8 cellular contexts compared by ENCODE assay signal in the genomic region with DNA sequence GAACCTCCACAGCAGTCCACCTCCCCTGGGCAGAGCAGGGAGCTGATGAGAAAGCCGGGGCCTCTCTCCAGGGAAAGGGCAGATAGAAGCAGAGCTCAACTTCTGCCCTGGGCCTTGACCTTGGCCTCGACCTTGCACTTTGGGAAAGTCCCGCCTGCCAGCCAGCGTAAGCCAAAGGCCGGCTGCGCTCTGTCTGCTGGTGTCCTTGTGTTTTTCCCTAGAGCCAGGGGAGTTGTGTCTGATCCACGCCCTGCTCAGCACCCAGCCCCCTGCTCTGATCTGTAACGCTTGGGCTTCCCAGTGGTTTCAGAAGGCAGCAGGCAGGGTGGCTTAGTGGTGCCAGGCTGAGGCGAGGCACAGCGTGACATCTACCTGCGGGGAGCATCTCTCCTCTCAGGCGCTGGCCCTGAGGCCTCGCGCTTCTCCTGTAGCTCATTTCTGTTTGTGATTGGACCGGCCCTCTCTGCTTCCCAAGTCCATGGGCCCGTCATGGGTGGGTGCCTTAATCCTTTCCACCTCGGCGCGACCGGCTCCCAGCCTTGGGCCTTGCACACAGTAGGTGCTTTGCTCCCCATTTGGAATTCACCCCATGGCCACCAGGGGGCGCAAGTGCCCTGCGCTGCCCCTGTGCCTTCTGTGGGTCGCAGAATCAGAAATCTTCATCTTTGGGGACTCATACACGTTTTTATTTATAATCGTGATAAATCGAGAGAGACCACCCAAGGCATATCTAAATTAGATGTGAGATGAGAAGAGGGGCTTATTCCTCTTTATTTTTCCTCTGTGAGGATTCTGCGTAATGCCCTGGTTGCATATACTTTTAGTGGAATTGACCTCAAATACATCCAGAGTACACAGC. TPM values are rescaled to one million over a fixed set of nuclear protein-coding genes. Genes with fewer than 3 reads are reported as not detected.
DNase-seq lines count a peak whose midpoint lies in the region; ATAC-seq and TF ChIP-seq lines count a peak whose summit lies in the region.

No MANE protein-coding gene starts in this region.

- peak; percentile 51 for ATAC-seq in stimulated activated naive CD8-positive, alpha-beta T cell treated with anti-CD3 and anti-CD28 coated beads, Interleukin-15, amount 100 ng/mL, for 72 hours

- no peak overlapping the region for H2BK15ac ChIP-seq in mesenchymal stem cell (ENCODE audit: low read depth, poor library complexity, severe bottlenecking)

- no peak overlapping the region for H2BK120ac ChIP-seq in mesenchymal stem cell (ENCODE audit: low read depth, low read length)

- peaks cover 4% of the 10 kb centered on the region for H3K4me1 ChIP-seq in mesenchymal stem cell (ENCODE audit: control insufficient read depth, insufficient read depth, low read depth, low read length)

- peaks cover 6% of the 10 kb centered on the region for H3K4me1 Mint-ChIP-seq in stimulated activated naive CD8-positive, alpha-beta T cell treated with anti-CD3 and anti-CD28 coated beads, Interleukin-15, amount 100 ng/mL, for 72 hours

- H4K91ac ChIP-seq in mesenchymal stem cell (ENCODE audit: low read length) = no peak overlapping the region

- H3K18ac ChIP-seq in mesenchymal stem cell (ENCODE audit: low read depth in 1 of 2, low read length in 2 of 2) = no peak overlapping the region

- no peak overlapping the region for H2BK12ac ChIP-seq in mesenchymal stem cell (ENCODE audit: low read length in 2 of 2)

- H3K27ac ChIP-seq in mesenchymal stem cell (ENCODE audit: low read length, poor library complexity, severe bottlenecking) = no peak overlapping the region

- H3K4me2 ChIP-seq in mesenchymal stem cell (ENCODE audit: low read length, poor library complexity, severe bottlenecking) = no peak overlapping the region

- H4K8ac ChIP-seq in mesenchymal stem cell (ENCODE audit: low read length) = no peak overlapping the region

- in situ Hi-C loops in GM13976 (cut with MboI; ENCODE audit: low sequenced_read_pairs, unreplicated experiment) = no loop called here

- no peak overlapping the region for H3K9ac ChIP-seq in mesenchymal stem cell (ENCODE audit: low read length)

- TF ChIP-seq CTCF in GM13976 (IDR thresholded peaks at IDR 0.05; ENCODE audit: borderline replicate concordance, control extremely low read depth, extremely low read depth, insufficient read depth, missing control alignments) = peak; percentile 77

- H3K4me3 ChIP-seq in mesenchymal stem cell (ENCODE audit: insufficient read depth in 1 of 2, low read depth in 1 of 2, low read length in 2 of 2) = no peak overlapping the region

- H3K27me3 ChIP-seq in mesenchymal stem cell (ENCODE audit: control insufficient read depth in 1 of 2, insufficient read depth in 1 of 2, low read length in 2 of 2) = peaks cover 16 to 45% of the 10 kb centered on the region in 2 experiments

- H3K27me3 Mint-ChIP-seq in stimulated activated naive CD8-positive, alpha-beta T cell treated with anti-CD3 and anti-CD28 coated beads, Interleukin-15, amount 100 ng/mL, for 72 hours = peaks cover 16% of the 10 kb centered on the region

- H3K9me3 Mint-ChIP-seq in stimulated activated naive CD8-positive, alpha-beta T cell treated with anti-CD3 and anti-CD28 coated beads, Interleukin-15, amount 100 ng/mL, for 72 hours = peaks cover 0 to 7% of the 10 kb centered on the region in 2 donors

- 70% methylated on average over 22 of the region's 27 CpGs for WGBS in mesenchymal stem cell

- H3K36me3 ChIP-seq in mesenchymal stem cell (ENCODE audit: control insufficient read depth in 1 of 2, insufficient read depth in 2 of 2, low read depth in 1 of 2, low read length in 2 of 2) = no peaks in the 10 kb centered on the region

- H3K4ac ChIP-seq in mesenchymal stem cell (ENCODE audit: low read depth in 1 of 2, low read length in 2 of 2) = no peak overlapping the region

- H2AK5ac ChIP-seq in mesenchymal stem cell (ENCODE audit: low read length, severe bottlenecking) = no peak overlapping the region

- peak; percentile 73 for DNase-seq in GM13976 (ENCODE audit: low spot score)
- DNase-seq in T follicular helper cell (ENCODE audit: low read depth) = peak; percentile 38
- DNase-seq in activated naive CD8-positive, alpha-beta T cell treated with anti-CD3 and anti-CD28 coated beads, Interleukin-2, amount 50 U/mL, for 16 hours (ENCODE audit: low read depth, low spot score) = peak; percentile 11
- peak; percentile 14 for DNase-seq in mesenchymal stem cell
- DNase-seq in stimulated activated naive CD8-positive, alpha-beta T cell treated with anti-CD3 and anti-CD28 coated beads, Interleukin-15, amount 100 ng/mL, for 72 hours = peak; percentile 46 to 49
- no peak for DNase-seq in COR-L47 (lab: John Stamatoyannopoulos, UW)
- no peak for DNase-seq in GDM1 (lab: John Stamatoyannopoulos, UW)
- no peak for DNase-seq in pons (ENCODE audit: low spot score)

- H3K4me3 Mint-ChIP-seq in stimulated activated naive CD8-positive, alpha-beta T cell treated with anti-CD3 and anti-CD28 coated beads, Interleukin-15, amount 100 ng/mL, for 72 hours = no peak overlapping the region

- no peak overlapping the region for H3K14ac ChIP-seq in mesenchymal stem cell (ENCODE audit: low read length in 2 of 2)

- no peaks in the 10 kb centered on the region for H3K79me1 ChIP-seq in mesenchymal stem cell (replicated peaks; ENCODE audit: low read length, poor library complexity, severe bottlenecking)

- no peak overlapping the region for H2AFZ ChIP-seq in mesenchymal stem cell (ENCODE audit: low read depth, low read length)

- H3K27ac Mint-ChIP-seq in stimulated activated naive CD8-positive, alpha-beta T cell treated with anti-CD3 and anti-CD28 coated beads, Interleukin-15, amount 100 ng/mL, for 72 hours = no peak overlapping the region

- H3K23ac ChIP-seq in mesenchymal stem cell (ENCODE audit: low read length in 2 of 2) = no peak overlapping the region

- H3K9me3 ChIP-seq in mesenchymal stem cell (ENCODE audit: control insufficient read depth, low read length) = no peaks in the 10 kb centered on the region

- H2BK5ac ChIP-seq in mesenchymal stem cell (ENCODE audit: low read depth, low read length, poor library complexity, severe bottlenecking) = no peak overlapping the region

RNA-seq across cellular contexts. Expression of a gene that starts 24.2 kb away (rescaled TPM):
- polyA plus RNA-seq in mesenchymal stem cell (2013, experiment 1 of 2) = 59.2 TPM
- polyA plus RNA-seq in mesenchymal stem cell (2013, experiment 2 of 2) = 59.8 TPM

RNA-seq across cellular contexts. Expression of a gene that starts 24.3 kb away (rescaled TPM):
- polyA plus RNA-seq in mesenchymal stem cell (2013, experiment 1 of 2) = 16.2 TPM
- polyA plus RNA-seq in mesenchymal stem cell (2013, experiment 2 of 2) = 15.6 TPM

RNA-seq across cellular contexts. Expression of a gene that starts 26.1 kb away (rescaled TPM):
- 0.01 TPM for polyA plus RNA-seq in mesenchymal stem cell (2013, experiment 1 of 2)
- 0.07 TPM for polyA plus RNA-seq in mesenchymal stem cell (2013, experiment 2 of 2)

RNA-seq across cellular contexts. Expression of a gene that starts 49.0 kb away (rescaled TPM):
- 50.7 TPM for polyA plus RNA-seq in mesenchymal stem cell (2013, experiment 1 of 2)
- 54.6 TPM for polyA plus RNA-seq in mesenchymal stem cell (2013, experiment 2 of 2)

Comparison
In these comparisons a context has a peak if more than half of its experiments do, and no peak if none do; other contexts are left out.
1. DNase-seq: peak in GM13976 (single experiment), T follicular helper cell (single experiment), activated naive CD8-positive, alpha-beta T cell treated with anti-CD3 and anti-CD28 coated beads, Interleukin-2, amount 50 U/mL, for 16 hours (single experiment), mesenchymal stem cell (single experiment) and stimulated activated naive CD8-positive, alpha-beta T cell treated with anti-CD3 and anti-CD28 coated beads, Interleukin-15, amount 100 ng/mL, for 72 hours (2 of 2); none in COR-L47 (single experiment), GDM1 (single experiment) and pons (single experiment).